ENCODE assay signal across 1 cellular context in genomic region chr16:11298143-11298900, GRCh38.
TF ChIP-seq lines count a peak whose summit lies in the region.

No MANE protein-coding gene starts in this region.

TF ChIP-seq in GM23338, 12 proteins besides CTCF, POLR2A, EP300 and RAD21 (continued from another document):
- TF ChIP-seq ZNF462 (CRISPR knock-in tag; IDR thresholded peaks at IDR 0.05) (no peak), STAT1 (IDR thresholded peaks at IDR 0.05; ENCODE audit: unreplicated experiment) (no peak), ZNF114 (CRISPR knock-in tag; IDR thresholded peaks at IDR 0.05) (no peak), EZH2 (IDR thresholded peaks at IDR 0.05; ENCODE audit: low read depth, unreplicated experiment) (no peak), ETS1 (IDR thresholded peaks at IDR 0.05) (no peak), POLR2AphosphoS5 (IDR thresholded peaks at IDR 0.05; ENCODE audit: low read depth) (no peak), EZH2phosphoT487 (IDR thresholded peaks at IDR 0.05; ENCODE audit: unreplicated experiment) (no peak), CREB1 (CRISPR knock-in tag; IDR thresholded peaks at IDR 0.05; ENCODE audit: low read depth) (no peak), REST (IDR thresholded peaks at IDR 0.05; ENCODE audit: unreplicated experiment) (no peak)
